ENCODE assay signal across 9 cellular contexts in the genomic region with DNA sequence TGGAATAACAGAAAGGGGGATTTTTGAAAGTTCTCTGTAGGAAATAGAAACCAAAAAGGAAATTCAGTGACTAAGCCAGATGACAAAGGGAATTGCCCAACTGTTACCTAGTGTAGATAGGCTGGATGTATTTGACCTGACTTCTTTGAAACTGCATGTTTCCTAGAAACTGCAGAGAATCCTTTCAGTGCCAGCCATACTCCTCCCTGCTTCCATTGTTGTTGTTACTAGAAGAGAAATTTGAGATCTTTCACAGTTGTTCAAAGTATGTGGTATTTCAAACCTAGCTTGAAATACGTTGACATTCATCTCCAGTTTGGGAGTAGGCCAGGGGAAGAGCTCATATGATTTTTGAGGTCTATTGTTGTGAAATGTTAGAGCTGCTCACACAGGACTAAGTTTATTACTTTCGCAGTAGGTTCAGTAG. TPM values are rescaled to one million over a fixed set of nuclear protein-coding genes. Genes with fewer than 3 reads are reported as not detected.
A peak's percentile ranks its signal among the peaks of the same experiment; 100 is the strongest.
DNase-seq lines count a peak whose midpoint lies in the region; ATAC-seq and TF ChIP-seq lines count a peak whose summit lies in the region.
"Had no signal": no experiment of that assay in that cellular context is flagged by ENCODE, and none has a peak within 500 bp of the region (broad histone marks: within the 10 kb centered on the region; RNA-seq: fewer than 3 reads in every experiment).

No MANE protein-coding gene starts in this region.

- H3K4me3 Mint-ChIP-seq in T-helper 17 cell: peak overlapping the region; percentile 65
- H3K4me3 Mint-ChIP-seq in stimulated activated effector memory CD8-positive, alpha-beta T cell treated with anti-CD3 and anti-CD28 coated beads, Interleukin-12 subunit alpha, Interleukin-12 subunit beta, amount 100 ng/mL, for 72 hours: peak overlapping the region; percentile 96

- H3K36me3 Mint-ChIP-seq in T-helper 17 cell (ENCODE audit: low read depth): peaks cover 7% of the 10 kb centered on the region
- peaks cover 44% of the 10 kb centered on the region for H3K36me3 Mint-ChIP-seq in stimulated activated effector memory CD8-positive, alpha-beta T cell treated with anti-CD3 and anti-CD28 coated beads, Interleukin-12 subunit alpha, Interleukin-12 subunit beta, amount 100 ng/mL, for 72 hours

- H3K27ac Mint-ChIP-seq in T-helper 17 cell: peak overlapping the region; percentile 94
- H3K27ac Mint-ChIP-seq in stimulated activated effector memory CD8-positive, alpha-beta T cell treated with anti-CD3 and anti-CD28 coated beads, Interleukin-12 subunit alpha, Interleukin-12 subunit beta, amount 100 ng/mL, for 72 hours: peak overlapping the region; percentile 97

- H3K4me1 Mint-ChIP-seq in T-helper 17 cell: peaks cover 55% of the 10 kb centered on the region
- peaks cover 64% of the 10 kb centered on the region for H3K4me1 Mint-ChIP-seq in stimulated activated effector memory CD8-positive, alpha-beta T cell treated with anti-CD3 and anti-CD28 coated beads, Interleukin-12 subunit alpha, Interleukin-12 subunit beta, amount 100 ng/mL, for 72 hours

- no peak overlapping the region for H3K4me3 ChIP-seq in fibroblast of mammary gland (ENCODE audit: control insufficient read depth, low read depth, low read length)

- no peaks in the 10 kb centered on the region for H3K27me3 Mint-ChIP-seq in T-helper 17 cell

- DNase-seq in activated CD4-positive, alpha-beta T cell treated with anti-CD3 and anti-CD28 coated beads for 4 hours: peak; percentile 42 to 46
- no peak for DNase-seq in activated CD4-positive, alpha-beta T cell treated with anti-CD3 and anti-CD28 coated beads for 1 hour
- DNase-seq in T-helper 17 cell (no peak), fibroblast of mammary gland (ENCODE audit: low read depth) (peak; percentile 79), NCI-H1436 treated with DMSO at 0.1 percent for 48 hours (lab: John Stamatoyannopoulos, UW) (no peak)
- DNase-seq in stimulated activated effector memory CD8-positive, alpha-beta T cell treated with anti-CD3 and anti-CD28 coated beads, Interleukin-12 subunit alpha, Interleukin-12 subunit beta, amount 100 ng/mL, for 72 hours (ENCODE audit: low spot score in 2 of 2): peak in 1 of 2 donors; percentile 54
- DNase-seq: C1 segment of cervical spinal cord had no signal

- H3K9me3 ChIP-seq in T-helper 17 cell (ENCODE audit: control insufficient read depth, low read length, poor library complexity, severe bottlenecking): peaks cover 4% of the 10 kb centered on the region

- peaks cover 2% of the 10 kb centered on the region for H3K9me3 Mint-ChIP-seq in stimulated activated effector memory CD8-positive, alpha-beta T cell treated with anti-CD3 and anti-CD28 coated beads, Interleukin-12 subunit alpha, Interleukin-12 subunit beta, amount 100 ng/mL, for 72 hours

- ATAC-seq in T-helper 17 cell: peak; percentile 72
- peak; percentile 67 for ATAC-seq in stimulated activated effector memory CD8-positive, alpha-beta T cell treated with anti-CD3 and anti-CD28 coated beads, Interleukin-12 subunit alpha, Interleukin-12 subunit beta, amount 100 ng/mL, for 72 hours
- ATAC-seq in GM21526 (IDR thresholded peaks at IDR 0.05; ENCODE audit: low FRiP score, unreplicated experiment): no peak
- ATAC-seq in HG03159 (IDR thresholded peaks at IDR 0.05; ENCODE audit: unreplicated experiment): no peak

- no peak for TF ChIP-seq CTCF in fibroblast of mammary gland (conservative IDR thresholded peaks at IDR 0.05; ENCODE audit: control insufficient read depth, insufficient read depth, low read depth, low read length)

RNA-seq across cellular contexts. Expression of a gene that starts 1.8 kb away (rescaled TPM):
- total RNA-seq in T-helper 17 cell: 100 to 1,000 TPM; 122 to 132 TPM

Comparison
In these comparisons a context has a peak if more than half of its experiments do, and no peak if none do; other contexts are left out.
1. DNase-seq: peak in activated CD4-positive, alpha-beta T cell treated with anti-CD3 and anti-CD28 coated beads for 4 hours (2 of 2) and fibroblast of mammary gland (single experiment); none in activated CD4-positive, alpha-beta T cell treated with anti-CD3 and anti-CD28 coated beads for 1 hour (single experiment), T-helper 17 cell (0 of 3) and NCI-H1436 treated with DMSO at 0.1 percent for 48 hours (single experiment).
2. ATAC-seq: peak in T-helper 17 cell (single experiment) and stimulated activated effector memory CD8-positive, alpha-beta T cell treated with anti-CD3 and anti-CD28 coated beads, Interleukin-12 subunit alpha, Interleukin-12 subunit beta, amount 100 ng/mL, for 72 hours (single experiment); none in GM21526 (single experiment) and HG03159 (single experiment).